ENCODE assay signal across 15 cellular contexts in the genomic region with DNA sequence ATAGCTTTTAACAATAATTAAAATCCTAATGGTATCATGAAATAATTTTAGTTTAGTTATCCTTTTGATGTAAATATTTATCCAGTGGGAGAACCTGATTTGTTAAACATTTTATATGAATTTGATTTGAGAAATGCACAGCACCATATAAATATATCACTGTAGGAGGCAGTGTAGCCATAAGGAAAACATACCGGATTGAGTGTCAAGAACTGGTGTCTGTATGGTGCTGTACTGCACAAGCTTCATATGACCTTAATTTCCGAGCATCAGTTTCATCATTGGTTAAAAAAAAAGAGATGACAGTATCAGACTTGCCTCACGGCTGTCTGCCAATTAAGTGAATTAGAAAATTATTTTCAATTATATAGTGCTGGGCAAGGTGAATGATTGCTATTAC.
A peak's percentile ranks its signal among the peaks of the same experiment; 100 is the strongest.
DNase-seq lines count a peak whose midpoint lies in the region; TF ChIP-seq lines count a peak whose summit lies in the region.
"Had no signal": no experiment of that assay in that cellular context is flagged by ENCODE, and none has a peak within 500 bp of the region (broad histone marks: within the 10 kb centered on the region; RNA-seq: fewer than 3 reads in every experiment).

No MANE protein-coding gene starts in this region.

- no peaks in the 10 kb centered on the region for H3K9me3 ChIP-seq in ascending aorta
- H3K9me3 ChIP-seq: SJCRH30 had no signal

- H3K36me3 ChIP-seq in ascending aorta: no peaks in the 10 kb centered on the region
- H3K36me3 ChIP-seq: SJCRH30 had no signal

- H3K4me3 ChIP-seq in dorsolateral prefrontal cortex (no peak overlapping the region), ascending aorta (no peak overlapping the region)
- H3K4me3 ChIP-seq: GM23338, SJCRH30 had no signal

- H3K9me3 Mint-ChIP-seq in activated CD4-positive, alpha-beta T cell treated with anti-CD3 and anti-CD28 coated beads, Interleukin-2, amount 10 ng/mL, durations not matched to agents 24 days and 14 days: no peaks in the 10 kb centered on the region
- H3K9me3 Mint-ChIP-seq: GM23338; T-helper 2 cell treated with Interferon-gamma antibody and Interleukin-4, amounts not matched to agents 5 μg/mL and 100 μg/mL, for 36 hours had no signal

- intact Hi-C loops in dorsolateral prefrontal cortex (cut with DNase I) (loop anchor here in 1 of 2 donors (5.0 kb wide), 2 partner anchors 71 to 231 kb away; a partner anchor contains a TSS), ascending aorta (cut with DNase I) (no loop called here)
- intact Hi-C loops in activated CD4-positive, alpha-beta T cell treated with anti-CD3 and anti-CD28 coated beads, Interleukin-2, amount 10 ng/mL, durations not matched to agents 24 days and 14 days (cut with micrococcal nuclease): no loop called here

- no peaks in the 10 kb centered on the region for H3K27me3 ChIP-seq in dorsolateral prefrontal cortex
- H3K27me3 ChIP-seq in ascending aorta: no peaks in the 10 kb centered on the region
- H3K27me3 ChIP-seq: SJCRH30 had no signal

- H3K36me3 Mint-ChIP-seq in activated CD4-positive, alpha-beta T cell treated with anti-CD3 and anti-CD28 coated beads, Interleukin-2, amount 10 ng/mL, durations not matched to agents 24 days and 14 days (ENCODE audit: low read depth): no peaks in the 10 kb centered on the region
- H3K36me3 Mint-ChIP-seq: activated CD8-positive, alpha-beta memory T cell treated with anti-CD3 and anti-CD28 coated beads, Interleukin-2, amount 10 ng/mL, durations not matched to agents 7 days and 5 days had no signal

- DNase-seq in NCI-H1694 treated with DMSO at 0.1 percent for 48 hours (lab: John Stamatoyannopoulos, UW) (peak; percentile 82), dorsolateral prefrontal cortex (no peak), retina (peak; percentile 20), CD1c-positive myeloid dendritic cell (ENCODE audit: extremely low spot score) (no peak), ascending aorta (ENCODE audit: low spot score in 2 of 2) (no peak)
- DNase-seq in activated CD4-positive, alpha-beta T cell treated with anti-CD3 and anti-CD28 coated beads, Interleukin-2, amount 10 ng/mL, durations not matched to agents 24 days and 14 days: no peak
- DNase-seq: activated CD4-positive, CD25-positive, alpha-beta regulatory T cell treated with anti-CD3 and anti-CD28 coated beads, Interleukin-2, amount 50 U/mL, for 72 hours; activated CD8-positive, alpha-beta memory T cell treated with anti-CD3 and anti-CD28 coated beads, Interleukin-2, amount 10 ng/mL, durations not matched to agents 7 days and 5 days; activated effector memory CD4-positive, alpha-beta T cell treated with Interleukin-2 at 50 U/mL for 16 hours; SJCRH30; stimulated activated CD4-positive, alpha-beta T cell treated with anti-CD3 and anti-CD28 coated beads, Interleukin-2, amount 100 ng/mL, for 48 hours had no signal

- no peak overlapping the region for H3K27ac Mint-ChIP-seq in activated CD4-positive, alpha-beta T cell treated with anti-CD3 and anti-CD28 coated beads, Interleukin-2, amount 10 ng/mL, durations not matched to agents 24 days and 14 days
- H3K27ac Mint-ChIP-seq: activated CD8-positive, alpha-beta memory T cell treated with anti-CD3 and anti-CD28 coated beads, Interleukin-2, amount 10 ng/mL, durations not matched to agents 7 days and 5 days; GM23338; T-helper 2 cell treated with Interferon-gamma antibody and Interleukin-4, amounts not matched to agents 5 μg/mL and 100 μg/mL, for 36 hours had no signal

- H3K4me3 Mint-ChIP-seq in activated CD4-positive, alpha-beta T cell treated with anti-CD3 and anti-CD28 coated beads, Interleukin-2, amount 10 ng/mL, durations not matched to agents 24 days and 14 days: no peak overlapping the region
- H3K4me3 Mint-ChIP-seq: activated CD8-positive, alpha-beta memory T cell treated with anti-CD3 and anti-CD28 coated beads, Interleukin-2, amount 10 ng/mL, durations not matched to agents 7 days and 5 days; GM23338; T-helper 2 cell treated with Interferon-gamma antibody and Interleukin-4, amounts not matched to agents 5 μg/mL and 100 μg/mL, for 36 hours had no signal

- H3K4me1 Mint-ChIP-seq in activated CD4-positive, alpha-beta T cell treated with anti-CD3 and anti-CD28 coated beads, Interleukin-2, amount 10 ng/mL, durations not matched to agents 24 days and 14 days: no peaks in the 10 kb centered on the region
- H3K4me1 Mint-ChIP-seq: activated CD8-positive, alpha-beta memory T cell treated with anti-CD3 and anti-CD28 coated beads, Interleukin-2, amount 10 ng/mL, durations not matched to agents 7 days and 5 days had no signal

- H3K4me1 ChIP-seq in ascending aorta: no peaks in the 10 kb centered on the region
- H3K4me1 ChIP-seq: SJCRH30 had no signal

- TF ChIP-seq CTCF in LNCAP (IDR thresholded peaks at IDR 0.05) (peak; percentile 60; the same call in 1 of the 2 replicates), dorsolateral prefrontal cortex (IDR thresholded peaks at IDR 0.05 in 54 of 56, conservative IDR thresholded peaks at IDR 0.05 in 2 of 56; ENCODE audit: low read depth in 1 of 56, partially characterized antibody in 56 of 56) (peak in 38 of 56 donors; percentile 9 to 65 (median 36)), ascending aorta (IDR thresholded peaks at IDR 0.05) (no peak)

- H3K27ac ChIP-seq in dorsolateral prefrontal cortex (peak overlapping the region in 50 of 59 donors; percentile 2 to 80 (median 50)), ascending aorta (no peak overlapping the region)
- H3K27ac ChIP-seq: epithelial cell of prostate, SJCRH30 had no signal

- no peaks in the 10 kb centered on the region for H3K27me3 Mint-ChIP-seq in activated CD4-positive, alpha-beta T cell treated with anti-CD3 and anti-CD28 coated beads, Interleukin-2, amount 10 ng/mL, durations not matched to agents 24 days and 14 days
- H3K27me3 Mint-ChIP-seq: activated CD8-positive, alpha-beta memory T cell treated with anti-CD3 and anti-CD28 coated beads, Interleukin-2, amount 10 ng/mL, durations not matched to agents 7 days and 5 days had no signal

Comparison
In these comparisons a context has a peak if more than half of its experiments do, and no peak if none do; other contexts are left out.
1. CTCF ChIP-seq: peak in LNCAP (single experiment) and dorsolateral prefrontal cortex (38 of 56); none in ascending aorta (0 of 3).
2. DNase-seq: peak in NCI-H1694 treated with DMSO at 0.1 percent for 48 hours (single experiment) and retina (single experiment); none in dorsolateral prefrontal cortex (0 of 10), CD1c-positive myeloid dendritic cell (single experiment), activated CD4-positive, alpha-beta T cell treated with anti-CD3 and anti-CD28 coated beads, Interleukin-2, amount 10 ng/mL, durations not matched to agents 24 days and 14 days (single experiment) and ascending aorta (0 of 2).
3. H3K27ac ChIP-seq: peak in dorsolateral prefrontal cortex (50 of 59); none in ascending aorta (0 of 2).